ENCODE assay signal across 1 cellular context in genomic region chr14:24067133-24068082, GRCh38.
TF ChIP-seq lines count a peak whose summit lies in the region.

No MANE protein-coding gene starts in this region.

TF ChIP-seq in HepG2, 621 proteins besides CTCF, POLR2A, EP300 and RAD21 (continued from another document and continues in another):
- TF ChIP-seq GRHL1 (CRISPR knock-in tag; conservative IDR thresholded peaks at IDR 0.05) (no peak), ZNF777 (CRISPR knock-in tag; IDR thresholded peaks at IDR 0.05) (no peak), ZNF639 (CRISPR knock-in tag; conservative IDR thresholded peaks at IDR 0.05) (no peak), ZNF75D (CRISPR knock-in tag; IDR thresholded peaks at IDR 0.05; ENCODE audit: borderline replicate concordance) (no peak), ZHX2 (IDR thresholded peaks at IDR 0.05; ENCODE audit: low read depth) (no peak), ZHX2 (CRISPR knock-in tag; IDR thresholded peaks at IDR 0.05; ENCODE audit: borderline replicate concordance) (no peak), IKZF4 (CRISPR knock-in tag; IDR thresholded peaks at IDR 0.05; ENCODE audit: borderline replicate concordance, low read depth, not compliant biosample characterization) (no peak), ZMYM2 (CRISPR knock-in tag; IDR thresholded peaks at IDR 0.05) (no peak), CCAR2 (optimal IDR thresholded peaks at IDR 0.05; ENCODE audit: low read depth, low read length) (no peak), FLYWCH1 (CRISPR knock-in tag; IDR thresholded peaks at IDR 0.05) (no peak), ARNTL (CRISPR knock-in tag; IDR thresholded peaks at IDR 0.05) (no peak), SRSF1 (optimal IDR thresholded peaks at IDR 0.05; ENCODE audit: low read depth, low read length) (no peak), SP5 (CRISPR knock-in tag; IDR thresholded peaks at IDR 0.05; ENCODE audit: borderline replicate concordance, low read depth) (peak; percentile 27; the same call in 1 of the 2 replicates), PLRG1 (conservative IDR thresholded peaks at IDR 0.05) (no peak), NFRKB (IDR thresholded peaks at IDR 0.05) (no peak), ELF1 (CRISPR knock-in tag; IDR thresholded peaks at IDR 0.05) (no peak), ZNF703 (CRISPR knock-in tag; IDR thresholded peaks at IDR 0.05; ENCODE audit: borderline replicate concordance) (no peak), ATRX (CRISPR knock-in tag; IDR thresholded peaks at IDR 0.05; ENCODE audit: borderline replicate concordance) (no peak), RBFOX2 (IDR thresholded peaks at IDR 0.05; ENCODE audit: low read depth, low read length) (no peak), HNF1A (IDR thresholded peaks at IDR 0.05; ENCODE audit: low read depth) (no peak), HNF1A (CRISPR knock-in tag; IDR thresholded peaks at IDR 0.05; ENCODE audit: borderline replicate concordance) (no peak), TCF7L2 (IDR thresholded peaks at IDR 0.05; ENCODE audit: low read depth, low read length) (no peak), ZNF761 (CRISPR knock-in tag; conservative IDR thresholded peaks at IDR 0.05) (0 out of 2 replicates have a peak, but pooled peaks have one; percentile 33), NFE2L1 (CRISPR knock-in tag; IDR thresholded peaks at IDR 0.05; ENCODE audit: borderline replicate concordance) (no peak), ERF (CRISPR knock-in tag; IDR thresholded peaks at IDR 0.05) (peak; percentile 62; the same call in 1 of the 2 replicates), PTBP1 (IDR thresholded peaks at IDR 0.05; ENCODE audit: low read depth, low read length, poor library complexity, severe bottlenecking) (no peak), ZBTB40 (IDR thresholded peaks at IDR 0.05) (no peak), ZBTB40 (CRISPR knock-in tag; IDR thresholded peaks at IDR 0.05) (no peak), ZBTB46 (CRISPR knock-in tag; IDR thresholded peaks at IDR 0.05; ENCODE audit: borderline replicate concordance) (no peak), HNRNPK (IDR thresholded peaks at IDR 0.05; ENCODE audit: low read depth, low read length, poor library complexity, severe bottlenecking) (no peak)
